In the genomic region with DNA sequence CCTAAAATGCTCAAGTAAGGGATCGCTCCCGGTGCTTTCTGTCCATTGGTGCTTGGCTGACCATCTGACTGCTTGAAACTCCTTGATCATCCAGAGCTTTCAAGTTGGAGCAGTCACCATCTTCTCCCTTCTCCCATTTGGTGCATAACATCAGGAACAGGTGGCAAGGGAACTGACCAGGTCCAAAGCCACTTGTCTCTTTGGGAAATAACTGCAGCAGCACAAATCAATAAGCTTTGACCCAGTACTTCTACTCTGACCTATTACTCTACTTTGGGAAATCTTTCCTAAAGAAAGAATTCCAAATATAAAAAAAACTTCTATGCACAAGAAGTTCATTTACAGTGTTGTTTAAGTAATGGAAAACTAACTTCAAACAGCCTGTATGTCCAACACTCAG, we compare ENCODE assay signal across 11 cellular contexts.
"Had no signal": no experiment of that assay in that cellular context is flagged by ENCODE, and none has a peak within 500 bp of the region (broad histone marks: within the 10 kb centered on the region; RNA-seq: fewer than 3 reads in every experiment).

No MANE protein-coding gene starts in this region.

- H3K27ac ChIP-seq: GM23248 had no signal

- H3K4me2 ChIP-seq: GM23338 had no signal

- H2AFZ ChIP-seq: GM23248, GM23338 had no signal

- H3K4me3 ChIP-seq: GM23248, GM23338, HAP-1 had no signal

- H3K9ac ChIP-seq: GM23248 had no signal

- ATAC-seq: GM23338, HCT116 had no signal

- H3K9me3 ChIP-seq: HAP-1 had no signal

- H3K36me3 ChIP-seq: HAP-1 had no signal

- FAIRE-seq: H1, H54 had no signal

- DNase-seq: GM23248, GOT3, H7, H9, HCEC 1CT, HFFc6 had no signal
